ENCODE assay signal across 23 cellular contexts in the genomic region with DNA sequence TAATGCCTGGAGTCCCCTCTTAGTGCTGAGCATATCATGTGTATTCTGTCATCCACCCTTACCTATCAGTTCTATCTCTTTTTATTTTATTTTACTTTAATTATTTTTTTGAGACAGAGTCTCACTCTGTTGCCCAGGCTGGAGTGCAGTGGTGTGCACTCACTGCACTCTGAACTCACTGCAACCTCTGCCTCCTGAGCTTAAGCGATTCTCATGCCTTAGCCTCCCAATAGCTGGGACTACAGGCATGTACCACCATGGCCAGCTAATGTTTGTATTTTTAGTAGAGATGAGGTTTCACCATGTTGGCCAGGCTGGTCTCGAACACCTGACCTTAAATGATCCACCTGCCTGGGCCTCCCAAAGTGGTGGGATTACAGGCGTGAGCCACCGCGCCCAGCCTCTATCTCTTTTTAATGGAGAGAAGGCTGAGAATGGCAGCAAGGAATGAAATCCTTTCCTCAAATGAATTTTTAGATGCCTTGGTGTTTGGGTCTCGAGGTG. TPM values are rescaled to one million over a fixed set of nuclear protein-coding genes. Genes with fewer than 3 reads are reported as not detected.
DNase-seq lines count a peak whose midpoint lies in the region; ATAC-seq, FAIRE-seq and TF ChIP-seq lines count a peak whose summit lies in the region.
"Had no signal": no experiment of that assay in that cellular context is flagged by ENCODE, and none has a peak within 500 bp of the region (broad histone marks: within the 10 kb centered on the region; RNA-seq: fewer than 3 reads in every experiment).

No MANE protein-coding gene starts in this region.

- TF ChIP-seq POLR2A in K562 (conservative IDR thresholded peaks at IDR 0.05): no peak

- peak overlapping the region; percentile 72 to 84 for H3K27ac Mint-ChIP-seq in natural killer cell
- H3K27ac Mint-ChIP-seq in natural killer cell treated with Interleukin-12 subunit alpha and Interleukin-12 subunit beta and Interleukin-15 and Interleukin-18, amount 100 ng/mL, for 72 hours: no peak overlapping the region

- H4K20me1 ChIP-seq in K562 (replicated peaks; ENCODE audit: control insufficient read depth, insufficient read depth, low read length): no peaks in the 10 kb centered on the region

- no peaks in the 10 kb centered on the region for H3K9me3 Mint-ChIP-seq in natural killer cell
- H3K9me3 Mint-ChIP-seq in natural killer cell treated with Interleukin-12 subunit alpha and Interleukin-12 subunit beta and Interleukin-15 and Interleukin-18, amount 100 ng/mL, for 72 hours: no peaks in the 10 kb centered on the region

- no peak for TF ChIP-seq CTCF in natural killer cell (IDR thresholded peaks at IDR 0.05)
- no peak for TF ChIP-seq CTCF in K562 (IDR thresholded peaks at IDR 0.05 in 2 of 3, conservative IDR thresholded peaks at IDR 0.05 in 1 of 3; ENCODE audit: insufficient read depth in 2 of 3, low read depth in 1 of 3, low read length in 3 of 3)

- H3K18ac ChIP-seq in mesendoderm (ENCODE audit: low read length): no peak overlapping the region

- ATAC-seq in natural killer cell (no peak), K562 (peak; percentile 58)
- no peak for ATAC-seq in natural killer cell treated with Interleukin-12 subunit alpha and Interleukin-12 subunit beta and Interleukin-15 and Interleukin-18, amount 100 ng/mL, for 72 hours

- H3K9ac ChIP-seq in K562 (ENCODE audit: insufficient read depth in 1 of 2, low read depth in 2 of 2, low read length in 2 of 2) (no peak overlapping the region), iPS-20b (ENCODE audit: low read depth, low read length) (peak overlapping the region; percentile 23; the same call in 1 of the 2 replicates), mesendoderm (ENCODE audit: low read length) (no peak overlapping the region)
- H3K9ac ChIP-seq: GM23248 had no signal

- DNase-seq in natural killer cell (no peak), K562 (ENCODE audit: extremely low read depth in 1 of 4, low spot score in 3 of 4) (no peak), GM03348 (ENCODE audit: low spot score) (no peak), DMS 273 treated with DMSO at 0.1 percent for 48 hours (lab: John Stamatoyannopoulos, UW) (no peak), mesendoderm (no peak)
- DNase-seq in natural killer cell treated with Interleukin-12 subunit alpha and Interleukin-12 subunit beta and Interleukin-15 and Interleukin-18, amount 100 ng/mL, for 72 hours (ENCODE audit: low spot score): no peak
- no peak for DNase-seq in activated T-cell treated with anti-CD3 and anti-CD28 coated beads, Interleukin-2, amount 50 U/mL, for 1 hour
- DNase-seq: 8988T, ACHN, GM23248, HCEC 1CT, MG63, NCI-H2029, NCI-H446, NCI-H526, NCI-H82, PC-9, Right ventricle myocardium superior, RPMI8226 had no signal

- no peak overlapping the region for H2AK5ac ChIP-seq in mesendoderm (ENCODE audit: low read length)

- H2AFZ ChIP-seq in K562 (ENCODE audit: low read depth, low read length): no peak overlapping the region
- H2AFZ ChIP-seq: GM23248, PC-9 had no signal

- H3K9me3 ChIP-seq in K562 (replicated peaks; ENCODE audit: control insufficient read depth, insufficient read depth, low read depth, low read length) (no peaks in the 10 kb centered on the region), iPS-20b (ENCODE audit: insufficient read depth, low read depth, low read length) (no peaks in the 10 kb centered on the region)
- H3K9me3 ChIP-seq: MG63, SJSA1 had no signal

- BruUV-seq in K562 (replicated peaks; lab: Mats Ljungman, UMichigan): no TSS peak

- H3K79me2 ChIP-seq in K562 (ENCODE audit: control insufficient read depth, insufficient read depth, low read length) (peaks cover 73% of the 10 kb centered on the region), mesendoderm (ENCODE audit: control insufficient read depth, insufficient read depth, low read length) (peaks cover 26% of the 10 kb centered on the region)

- intact Hi-C loops in natural killer cell (cut with micrococcal nuclease) (no loop called here), K562 (cut with micrococcal nuclease) (no loop called here)

- FAIRE-seq in K562 (lab: Jason Lieb, UNC): no peak
- FAIRE-seq: GM18507 had no signal

- H3K4ac ChIP-seq in mesendoderm (ENCODE audit: low read depth, low read length): no peak overlapping the region

- no peak overlapping the region for H4K5ac ChIP-seq in mesendoderm (ENCODE audit: low read length)

- H2BK5ac ChIP-seq in mesendoderm (ENCODE audit: low read length): no peak overlapping the region

- no peak overlapping the region for H3K23ac ChIP-seq in mesendoderm (ENCODE audit: low read length)

- H3K4me3 ChIP-seq in K562: no peak overlapping the region
- peak overlapping the region; percentile 53; the same call in 1 of the 2 replicates for H3K4me3 ChIP-seq in iPS-20b (ENCODE audit: low read length)
- H3K4me3 ChIP-seq in mesendoderm (ENCODE audit: low read length): no peak overlapping the region
- H3K4me3 ChIP-seq: GM23248, MG63, PC-9, SJSA1 had no signal

- H3K4me1 ChIP-seq in K562 (replicated peaks in 1 of 2; ENCODE audit: control insufficient read depth in 2 of 2, insufficient read depth in 2 of 2, low read length in 2 of 2): no peaks in the 10 kb centered on the region
- peaks cover 30% of the 10 kb centered on the region for H3K4me1 ChIP-seq in iPS-20b (ENCODE audit: insufficient read depth, low read length)
- peaks cover 2% of the 10 kb centered on the region for H3K4me1 ChIP-seq in mesendoderm (ENCODE audit: control insufficient read depth, low read depth, low read length)
- H3K4me1 ChIP-seq: SJSA1 had no signal

- H3K27me3 ChIP-seq in K562 (ENCODE audit: control insufficient read depth in 2 of 2, insufficient read depth in 2 of 2, low read length in 2 of 2): no peaks in the 10 kb centered on the region
- H3K27me3 ChIP-seq in iPS-20b (ENCODE audit: insufficient read depth, low read length): no peaks in the 10 kb centered on the region
- H3K27me3 ChIP-seq in mesendoderm (ENCODE audit: insufficient read depth, low read length, poor library complexity): no peaks in the 10 kb centered on the region
- H3K27me3 ChIP-seq: MG63, SJSA1 had no signal

- no peak overlapping the region for H2BK15ac ChIP-seq in mesendoderm (replicated peaks; ENCODE audit: low read depth)

- peaks cover 5% of the 10 kb centered on the region for H3K36me3 Mint-ChIP-seq in natural killer cell
- H3K36me3 Mint-ChIP-seq in natural killer cell treated with Interleukin-12 subunit alpha and Interleukin-12 subunit beta and Interleukin-15 and Interleukin-18, amount 100 ng/mL, for 72 hours: peaks cover 13% of the 10 kb centered on the region

- H2BK120ac ChIP-seq in mesendoderm (ENCODE audit: low read depth, low read length): no peak overlapping the region

- TF ChIP-seq RAD21 in K562 (CRISPR knock-in tag; conservative IDR thresholded peaks at IDR 0.05 in 1 of 2, IDR thresholded peaks at IDR 0.05 in 1 of 2): no peak

- H3K56ac ChIP-seq in mesendoderm (ENCODE audit: low read length): no peak overlapping the region

- H3K27ac ChIP-seq in K562 (ENCODE audit: extremely low read depth, low read depth, low read length) (no peak overlapping the region), iPS-20b (ENCODE audit: low read length) (peak overlapping the region; percentile 58), mesendoderm (ENCODE audit: low read depth, low read length) (no peak overlapping the region)
- H3K27ac ChIP-seq: GM23248, HL-60, PC-9, SJSA1 had no signal

- H3K79me1 ChIP-seq in mesendoderm (ENCODE audit: low read length): peaks cover 2% of the 10 kb centered on the region

- peaks cover 49 to 57% of the 10 kb centered on the region in 2 donors for H3K4me1 Mint-ChIP-seq in natural killer cell
- H3K4me1 Mint-ChIP-seq in natural killer cell treated with Interleukin-12 subunit alpha and Interleukin-12 subunit beta and Interleukin-15 and Interleukin-18, amount 100 ng/mL, for 72 hours (ENCODE audit: low read depth in 2 of 2): peaks cover 30 to 37% of the 10 kb centered on the region in 2 donors

- no peak overlapping the region for H3K4me2 ChIP-seq in K562 (ENCODE audit: insufficient read depth, low read length)
- H3K4me2 ChIP-seq in mesendoderm (ENCODE audit: low read length): no peak overlapping the region
- H3K4me2 ChIP-seq: PC-9 had no signal

- POLR2A ChIA-PET in K562 (lab: Yijun Ruan, JAX): no interaction called here

- H3K36me3 ChIP-seq in K562 (ENCODE audit: control insufficient read depth, insufficient read depth, low read length) (peaks cover 40% of the 10 kb centered on the region), iPS-20b (ENCODE audit: insufficient read depth, low read depth, low read length) (peaks cover 28% of the 10 kb centered on the region), mesendoderm (ENCODE audit: control insufficient read depth, insufficient read depth, low read length) (no peaks in the 10 kb centered on the region)
- H3K36me3 ChIP-seq: MG63 had no signal

- CTCF ChIA-PET in K562 (lab: Yijun Ruan, JAX; ENCODE audit: low intra/inter-chr PET ratio): no interaction called here

- in situ Hi-C loops in K562 (cut with MboI): no loop called here

- no peak for TF ChIP-seq EP300 in K562 (IDR thresholded peaks at IDR 0.05; ENCODE audit: low read length)

- 96% methylated on average over 6 of the region's 6 CpGs for WGBS in K562 (ENCODE audit: insufficient coverage, low coverage, missing lambda C conversion rate)
- WGBS in mesendoderm (ENCODE audit: extremely low coverage, insufficient coverage, low lambda C conversion rate): no CpG with 5 or more reads among the region's 6 CpGs

- no peaks in the 10 kb centered on the region for H3K9me1 ChIP-seq in K562 (ENCODE audit: control insufficient read depth, insufficient read depth, low read length)

- H4K8ac ChIP-seq in mesendoderm (ENCODE audit: low read depth, low read length): no peak overlapping the region

- no peak overlapping the region for H3K4me3 Mint-ChIP-seq in natural killer cell
- no peak overlapping the region for H3K4me3 Mint-ChIP-seq in natural killer cell treated with Interleukin-12 subunit alpha and Interleukin-12 subunit beta and Interleukin-15 and Interleukin-18, amount 100 ng/mL, for 72 hours

- no peaks in the 10 kb centered on the region for H3K27me3 Mint-ChIP-seq in natural killer cell (ENCODE audit: low read depth in 2 of 2)
- H3K27me3 Mint-ChIP-seq in natural killer cell treated with Interleukin-12 subunit alpha and Interleukin-12 subunit beta and Interleukin-15 and Interleukin-18, amount 100 ng/mL, for 72 hours: no peaks in the 10 kb centered on the region

RNA-seq across cellular contexts. Expression of gene SACM1L, which starts 11.4 kb away (rescaled TPM):
- total RNA-seq in natural killer cell (100 to 1,000 TPM in 1 of 3 donors, 10 to 100 TPM in 2; 93.2 to 110 (median 93.9) TPM), K562 (2014; rRNA removed) (25.7 and 29.6 TPM in 2 replicates), K562 (2014; rRNA removed; fragmentation: Illumina TruSeq; extraction: Trizol) (37.4 and 41.8 TPM in 2 replicates), K562 (2015; rRNA removed; fragmentation: Illumina TruSeq; extraction: Trizol) (32.8 and 39.3 TPM in 2 replicates), K562 (2021) (51.2 and 52.7 TPM in 2 replicates)
- total RNA-seq in natural killer cell treated with Interleukin-12 subunit alpha and Interleukin-12 subunit beta and Interleukin-15 and Interleukin-18, amount 100 ng/mL, for 72 hours: 10 to 100 TPM; 73.4 to 75.8 TPM
- total RNA-seq in K562 (2011; cell fraction: chromatin; rRNA removed; ENCODE audit: low replicate concordance): 66.1 and 180 TPM in 2 replicates
- 30.4 and 44.0 TPM in 2 replicates for total RNA-seq in K562 (2011; cell fraction: nucleolus; rRNA removed)
- 88.9 and 111 TPM in 2 replicates for total RNA-seq in K562 (2011; cell fraction: nucleoplasm; rRNA removed)
- polyA plus RNA-seq in K562 (2011; rRNA removed) (56.6 and 67.2 TPM in 2 replicates), K562 (2014; fragmentation: Illumina TruSeq; extraction: Trizol) (45.3 and 50.4 TPM in 2 replicates), K562 (2014; fragmentation: Nextera tagmentation; extraction: Ambion mirVana) (10 to 100 TPM; 33.0 to 50.4 TPM), K562 (2014; rRNA removed) (40.3 and 43.5 TPM in 2 replicates)
- polyA plus RNA-seq in K562 (2011; cell fraction: cytosol; rRNA removed): 7.9 and 21.0 TPM in 2 replicates
- polyA plus RNA-seq in K562 (2011; cell fraction: nucleus; rRNA removed): 48.2 and 64.0 TPM in 2 replicates
- polyA plus RNA-seq in K562 (2012): 38.5 and 66.8 TPM in 2 replicates
- polyA minus RNA-seq in K562 (2011; rRNA and poly(A)+ RNA removed): 66.2 and 77.8 TPM in 2 replicates
- polyA minus RNA-seq in K562 (2011; cell fraction: cytosol; rRNA and poly(A)+ RNA removed): 36.9 and 46.6 TPM in 2 replicates
- polyA minus RNA-seq in K562 (2011; cell fraction: nucleus; rRNA and poly(A)+ RNA removed): 47.9 and 88.0 TPM in 2 replicates
- 32.1 TPM for polyA plus RNA-seq in mesendoderm (2013, experiment 1 of 2)
- 32.5 TPM for polyA plus RNA-seq in mesendoderm (2013, experiment 2 of 2)

Comparison
In these comparisons a context has a peak if more than half of its experiments do, and no peak if none do; other contexts are left out.
1. H3K27ac Mint-ChIP-seq: peak in natural killer cell (2 of 2); none in natural killer cell treated with Interleukin-12 subunit alpha and Interleukin-12 subunit beta and Interleukin-15 and Interleukin-18, amount 100 ng/mL, for 72 hours (0 of 2).